In genomic region chr4:169005453-169006099, GRCh38 we compare ENCODE assay signal across 10 cellular contexts. TPM values are rescaled to one million over a fixed set of nuclear protein-coding genes. Genes with fewer than 3 reads are reported as not detected.
A peak's percentile ranks its signal among the peaks of the same experiment; 100 is the strongest.
DNase-seq lines count a peak whose midpoint lies in the region; ATAC-seq and TF ChIP-seq lines count a peak whose summit lies in the region.
"Had no signal": no experiment of that assay in that cellular context is flagged by ENCODE, and none has a peak within 500 bp of the region (broad histone marks: within the 10 kb centered on the region; RNA-seq: fewer than 3 reads in every experiment).

No MANE protein-coding gene starts in this region.

- H3K27me3 Mint-ChIP-seq in GM23338 (ENCODE audit: insufficient read depth, low read depth, poor library complexity), result peaks cover 4% of the 10 kb centered on the region

- intact Hi-C loops in right lobe of liver (cut with DNase I), result no loop called here

- H3F3A ChIP-seq in GM23338 (replicated peaks; ENCODE audit: low read depth), result no peaks in the 10 kb centered on the region

- peak overlapping the region in 2 of 3 donors; percentile 64 to 67 for H3K27ac ChIP-seq in right lobe of liver
- H3K27ac ChIP-seq in GM23338 (ENCODE audit: low read depth), result no peak overlapping the region
- H3K27ac ChIP-seq: epithelial cell of prostate had no signal

- peaks cover 46% of the 10 kb centered on the region for H3K79me2 ChIP-seq in GM23338 (replicated peaks; ENCODE audit: insufficient read depth)

- H3K4me3 ChIP-seq in right lobe of liver (peak overlapping the region in 2 of 3 donors; percentile 7 to 20), GM23338 (no peak overlapping the region)

- H3K4me3 Mint-ChIP-seq in GM23338, result no peak overlapping the region

- H3K36me3 Mint-ChIP-seq in GM23338 (ENCODE audit: low read depth), result peaks cover 52% of the 10 kb centered on the region

- no peaks in the 10 kb centered on the region for H3K27me3 ChIP-seq in right lobe of liver
- H3K27me3 ChIP-seq in GM23338 (ENCODE audit: insufficient read depth), result no peaks in the 10 kb centered on the region

- no peaks in the 10 kb centered on the region for H4K20me1 ChIP-seq in GM23338 (replicated peaks; ENCODE audit: insufficient read depth)

- no peak overlapping the region for H3K4me2 ChIP-seq in GM23338

- ATAC-seq in right lobe of liver (peak; percentile 33 to 63 (median 46)), GM18517 (IDR thresholded peaks at IDR 0.05; ENCODE audit: unreplicated experiment) (no peak), HG03025 (IDR thresholded peaks at IDR 0.05; ENCODE audit: low FRiP score, unreplicated experiment) (no peak), HG03469 (IDR thresholded peaks at IDR 0.05; ENCODE audit: unreplicated experiment) (no peak), GM23338 (no peak)

- WGBS in right lobe of liver (ENCODE audit: insufficient coverage, low coverage, low lambda C conversion rate, missing lambda C conversion rate), result 12% methylated on average over 1 of the region's 1 CpG

- H2AFZ ChIP-seq in GM23338, result no peak overlapping the region

- H3K27ac Mint-ChIP-seq in GM23338, result no peak overlapping the region

- no peak for TF ChIP-seq POLR2A in right lobe of liver (IDR thresholded peaks at IDR 0.05)

- H3K36me3 ChIP-seq in right lobe of liver, result peaks cover 0 to 4% (median 0%) of the 10 kb centered on the region in 4 donors
- peaks cover 13% of the 10 kb centered on the region; the same call in 1 of the 2 replicates for H3K36me3 ChIP-seq in GM23338 (ENCODE audit: insufficient read depth)

- H3K9me3 Mint-ChIP-seq in GM23338, result no peaks in the 10 kb centered on the region

- peaks cover 0 to 48% (median 11%) of the 10 kb centered on the region in 4 donors for H3K4me1 ChIP-seq in right lobe of liver
- H3K4me1 ChIP-seq in GM23338 (ENCODE audit: insufficient read depth), result peaks cover 26% of the 10 kb centered on the region

- TF ChIP-seq CTCF in AG09319 (IDR thresholded peaks at IDR 0.05; ENCODE audit: low read depth, low read length), result peak; percentile 39
- peak; percentile 28 to 43 (median 39) for TF ChIP-seq CTCF in right lobe of liver (IDR thresholded peaks at IDR 0.05)
- peak in 1 of 2 experiments; percentile 40; a peak in 3 of 4 replicates for TF ChIP-seq CTCF in GM23338 (conservative IDR thresholded peaks at IDR 0.05; ENCODE audit: low read depth in 2 of 2)

- peaks cover 24% of the 10 kb centered on the region for H3K4me1 Mint-ChIP-seq in GM23338

- no peaks in the 10 kb centered on the region for H3K9me3 ChIP-seq in right lobe of liver

- H3K9me2 ChIP-seq in GM23338 (ENCODE audit: insufficient read depth), result no peaks in the 10 kb centered on the region

- DNase-seq in AG09319 (ENCODE audit: extremely low read depth, low read depth) (no peak), HCEC 1CT (peak; percentile 1), astrocyte of the hippocampus (ENCODE audit: low read depth, low spot score) (peak; percentile 45), right lobe of liver (no peak), GM23338 (ENCODE audit: low spot score) (no peak)
- DNase-seq: SHP77 treated with DMSO at 0.1 percent for 48 hours had no signal

TF ChIP-seq in GM23338, 12 proteins besides CTCF, POLR2A, EP300 and RAD21 (continues in another document):
- TF ChIP-seq CREB1 (CRISPR knock-in tag; IDR thresholded peaks at IDR 0.05; ENCODE audit: low read depth) (no peak), ZNF114 (CRISPR knock-in tag; IDR thresholded peaks at IDR 0.05) (no peak), ZNF462 (CRISPR knock-in tag; IDR thresholded peaks at IDR 0.05) (no peak), JUNB (IDR thresholded peaks at IDR 0.05; ENCODE audit: unreplicated experiment) (no peak), ETS1 (IDR thresholded peaks at IDR 0.05) (no peak), NANOG (IDR thresholded peaks at IDR 0.05; ENCODE audit: borderline replicate concordance) (no peak), ZNF331 (CRISPR knock-in tag; IDR thresholded peaks at IDR 0.05; ENCODE audit: low read depth) (no peak)

RNA-seq across cellular contexts. Expression of gene CBR4, which starts 4.5 kb away (rescaled TPM):
- total RNA-seq in right lobe of liver, result 10 to 100 TPM; 20.3 to 41.5 (median 22.7) TPM
- 27.4 and 36.9 TPM in 2 replicates for total RNA-seq in GM23338 (2014; rRNA removed; shearing (Covaris generic))
- 30.8 and 38.1 TPM in 2 replicates for polyA plus RNA-seq in GM23338 (2016; fragmentation: Nextera tagmentation; extraction: Ambion mirVana)

Comparison
In these comparisons a context has a peak if more than half of its experiments do, and no peak if none do; other contexts are left out.
1. DNase-seq: peak in HCEC 1CT (single experiment) and astrocyte of the hippocampus (single experiment); none in AG09319 (single experiment), right lobe of liver (0 of 3) and GM23338 (single experiment).
2. ATAC-seq: peak in right lobe of liver (4 of 4); none in GM18517 (single experiment), HG03025 (single experiment), HG03469 (single experiment) and GM23338 (single experiment).